ENCODE assay signal across 1 cellular context in the genomic region with DNA sequence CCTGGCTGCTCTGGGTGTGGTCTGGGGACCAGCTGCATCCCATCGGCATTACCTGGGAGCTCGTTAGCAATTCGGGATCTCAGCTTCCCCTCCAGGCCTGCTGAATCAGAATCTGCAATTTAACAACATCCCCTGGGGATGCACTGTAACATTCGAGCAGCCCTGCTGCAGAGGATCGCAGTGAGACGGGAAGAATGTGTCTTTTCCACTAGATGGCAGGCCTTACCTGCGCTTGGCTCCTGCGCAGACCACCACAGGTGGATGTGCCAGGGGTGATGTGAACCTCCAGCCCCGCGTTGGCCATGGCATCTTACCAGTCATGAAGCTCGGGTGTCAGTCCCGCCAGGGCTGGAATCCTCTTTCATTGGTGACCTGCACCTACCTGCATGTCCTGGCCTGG.
TF ChIP-seq lines count a peak whose summit lies in the region.

No MANE protein-coding gene starts in this region.

TF ChIP-seq in GM23338, 12 proteins besides CTCF, POLR2A, EP300 and RAD21 (continued from another document):
- TF ChIP-seq, protein P1, sequence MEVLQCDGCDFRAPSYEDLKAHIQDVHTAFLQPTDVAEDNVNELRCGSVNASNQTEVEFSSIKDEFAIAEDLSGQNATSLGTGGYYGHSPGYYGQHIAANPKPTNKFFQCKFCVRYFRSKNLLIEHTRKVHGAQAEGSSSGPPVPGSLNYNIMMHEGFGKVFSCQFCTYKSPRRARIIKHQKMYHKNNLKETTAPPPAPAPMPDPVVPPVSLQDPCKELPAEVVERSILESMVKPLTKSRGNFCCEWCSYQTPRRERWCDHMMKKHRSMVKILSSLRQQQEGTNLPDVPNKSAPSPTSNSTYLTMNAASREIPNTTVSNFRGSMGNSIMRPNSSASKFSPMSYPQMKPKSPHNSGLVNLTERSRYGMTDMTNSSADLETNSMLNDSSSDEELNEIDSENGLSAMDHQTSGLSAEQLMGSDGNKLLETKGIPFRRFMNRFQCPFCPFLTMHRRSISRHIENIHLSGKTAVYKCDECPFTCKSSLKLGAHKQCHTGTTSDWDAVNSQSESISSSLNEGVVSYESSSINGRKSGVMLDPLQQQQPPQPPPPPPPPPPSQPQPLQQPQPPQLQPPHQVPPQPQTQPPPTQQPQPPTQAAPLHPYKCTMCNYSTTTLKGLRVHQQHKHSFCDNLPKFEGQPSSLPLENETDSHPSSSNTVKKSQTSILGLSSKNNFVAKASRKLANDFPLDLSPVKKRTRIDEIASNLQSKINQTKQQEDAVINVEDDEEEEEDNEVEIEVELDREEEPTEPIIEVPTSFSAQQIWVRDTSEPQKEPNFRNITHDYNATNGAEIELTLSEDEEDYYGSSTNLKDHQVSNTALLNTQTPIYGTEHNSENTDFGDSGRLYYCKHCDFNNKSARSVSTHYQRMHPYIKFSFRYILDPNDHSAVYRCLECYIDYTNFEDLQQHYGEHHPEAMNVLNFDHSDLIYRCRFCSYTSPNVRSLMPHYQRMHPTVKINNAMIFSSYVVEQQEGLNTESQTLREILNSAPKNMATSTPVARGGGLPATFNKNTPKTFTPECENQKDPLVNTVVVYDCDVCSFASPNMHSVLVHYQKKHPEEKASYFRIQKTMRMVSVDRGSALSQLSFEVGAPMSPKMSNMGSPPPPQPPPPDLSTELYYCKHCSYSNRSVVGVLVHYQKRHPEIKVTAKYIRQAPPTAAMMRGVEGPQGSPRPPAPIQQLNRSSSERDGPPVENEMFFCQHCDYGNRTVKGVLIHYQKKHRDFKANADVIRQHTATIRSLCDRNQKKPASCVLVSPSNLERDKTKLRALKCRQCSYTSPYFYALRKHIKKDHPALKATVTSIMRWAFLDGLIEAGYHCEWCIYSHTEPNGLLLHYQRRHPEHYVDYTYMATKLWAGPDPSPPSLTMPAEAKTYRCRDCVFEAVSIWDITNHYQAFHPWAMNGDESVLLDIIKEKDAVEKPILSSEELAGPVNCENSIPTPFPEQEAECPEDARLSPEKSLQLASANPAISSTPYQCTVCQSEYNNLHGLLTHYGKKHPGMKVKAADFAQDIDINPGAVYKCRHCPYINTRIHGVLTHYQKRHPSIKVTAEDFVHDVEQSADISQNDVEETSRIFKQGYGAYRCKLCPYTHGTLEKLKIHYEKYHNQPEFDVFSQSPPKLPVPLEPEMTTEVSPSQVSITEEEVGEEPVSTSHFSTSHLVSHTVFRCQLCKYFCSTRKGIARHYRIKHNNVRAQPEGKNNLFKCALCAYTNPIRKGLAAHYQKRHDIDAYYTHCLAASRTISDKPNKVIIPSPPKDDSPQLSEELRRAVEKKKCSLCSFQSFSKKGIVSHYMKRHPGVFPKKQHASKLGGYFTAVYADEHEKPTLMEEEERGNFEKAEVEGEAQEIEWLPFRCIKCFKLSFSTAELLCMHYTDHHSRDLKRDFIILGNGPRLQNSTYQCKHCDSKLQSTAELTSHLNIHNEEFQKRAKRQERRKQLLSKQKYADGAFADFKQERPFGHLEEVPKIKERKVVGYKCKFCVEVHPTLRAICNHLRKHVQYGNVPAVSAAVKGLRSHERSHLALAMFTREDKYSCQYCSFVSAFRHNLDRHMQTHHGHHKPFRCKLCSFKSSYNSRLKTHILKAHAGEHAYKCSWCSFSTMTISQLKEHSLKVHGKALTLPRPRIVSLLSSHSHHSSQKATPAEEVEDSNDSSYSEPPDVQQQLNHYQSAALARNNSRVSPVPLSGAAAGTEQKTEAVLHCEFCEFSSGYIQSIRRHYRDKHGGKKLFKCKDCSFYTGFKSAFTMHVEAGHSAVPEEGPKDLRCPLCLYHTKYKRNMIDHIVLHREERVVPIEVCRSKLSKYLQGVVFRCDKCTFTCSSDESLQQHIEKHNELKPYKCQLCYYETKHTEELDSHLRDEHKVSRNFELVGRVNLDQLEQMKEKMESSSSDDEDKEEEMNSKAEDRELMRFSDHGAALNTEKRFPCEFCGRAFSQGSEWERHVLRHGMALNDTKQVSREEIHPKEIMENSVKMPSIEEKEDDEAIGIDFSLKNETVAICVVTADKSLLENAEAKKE (CRISPR knock-in tag; IDR thresholded peaks at IDR 0.05), result 0 out of 2 replicates have a peak, but pooled peaks have one; percentile 3
- TF ChIP-seq JUNB (IDR thresholded peaks at IDR 0.05; ENCODE audit: unreplicated experiment), result peak; percentile 70
